1 cellular context compared by ENCODE assay signal in genomic region chr2:181372656-181373055, GRCh38.
TF ChIP-seq lines count a peak whose summit lies in the region.

No MANE protein-coding gene starts in this region.

TF ChIP-seq in SK-N-SH, 30 proteins besides CTCF, POLR2A, EP300 and RAD21 (continued from another document):
- TF ChIP-seq, protein P1, sequence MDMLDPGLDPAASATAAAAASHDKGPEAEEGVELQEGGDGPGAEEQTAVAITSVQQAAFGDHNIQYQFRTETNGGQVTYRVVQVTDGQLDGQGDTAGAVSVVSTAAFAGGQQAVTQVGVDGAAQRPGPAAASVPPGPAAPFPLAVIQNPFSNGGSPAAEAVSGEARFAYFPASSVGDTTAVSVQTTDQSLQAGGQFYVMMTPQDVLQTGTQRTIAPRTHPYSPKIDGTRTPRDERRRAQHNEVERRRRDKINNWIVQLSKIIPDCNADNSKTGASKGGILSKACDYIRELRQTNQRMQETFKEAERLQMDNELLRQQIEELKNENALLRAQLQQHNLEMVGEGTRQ (IDR thresholded peaks at IDR 0.05; ENCODE audit: borderline replicate concordance, low read depth, low read length): no peak
- TF ChIP-seq ELF1 (IDR thresholded peaks at IDR 0.05) (no peak), PBX3 (IDR thresholded peaks at IDR 0.05) (no peak), NRF1 (IDR thresholded peaks at IDR 0.05; ENCODE audit: low read depth, low read length) (no peak), FOXM1 (IDR thresholded peaks at IDR 0.05; ENCODE audit: low read depth) (no peak), POLR2AphosphoS5 (IDR thresholded peaks at IDR 0.05; ENCODE audit: low read depth, low read length) (no peak), RXRA (IDR thresholded peaks at IDR 0.05; ENCODE audit: borderline replicate concordance, low read depth) (no peak), RCOR1 (IDR thresholded peaks at IDR 0.05; ENCODE audit: low read length) (no peak), GABPA (IDR thresholded peaks at IDR 0.05; ENCODE audit: low read depth) (no peak), SMC3 (IDR thresholded peaks at IDR 0.05; ENCODE audit: low read depth, low read length) (no peak), FOSL2 (IDR thresholded peaks at IDR 0.05; ENCODE audit: borderline replicate concordance, low read depth) (no peak), FOXJ3 (CRISPR knock-in tag; IDR thresholded peaks at IDR 0.05) (no peak), MEF2A (IDR thresholded peaks at IDR 0.05; ENCODE audit: borderline replicate concordance, low read depth) (no peak), RFX5 (IDR thresholded peaks at IDR 0.05; ENCODE audit: low read length) (no peak), TAF1 (IDR thresholded peaks at IDR 0.05; ENCODE audit: borderline replicate concordance, low read depth, low read length) (no peak)
- TF ChIP-seq, protein P2, sequence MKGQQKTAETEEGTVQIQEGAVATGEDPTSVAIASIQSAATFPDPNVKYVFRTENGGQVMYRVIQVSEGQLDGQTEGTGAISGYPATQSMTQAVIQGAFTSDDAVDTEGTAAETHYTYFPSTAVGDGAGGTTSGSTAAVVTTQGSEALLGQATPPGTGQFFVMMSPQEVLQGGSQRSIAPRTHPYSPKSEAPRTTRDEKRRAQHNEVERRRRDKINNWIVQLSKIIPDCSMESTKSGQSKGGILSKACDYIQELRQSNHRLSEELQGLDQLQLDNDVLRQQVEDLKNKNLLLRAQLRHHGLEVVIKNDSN (IDR thresholded peaks at IDR 0.05; ENCODE audit: borderline replicate concordance, low read depth): no peak
